ENCODE assay signal across 1 cellular context in the genomic region with DNA sequence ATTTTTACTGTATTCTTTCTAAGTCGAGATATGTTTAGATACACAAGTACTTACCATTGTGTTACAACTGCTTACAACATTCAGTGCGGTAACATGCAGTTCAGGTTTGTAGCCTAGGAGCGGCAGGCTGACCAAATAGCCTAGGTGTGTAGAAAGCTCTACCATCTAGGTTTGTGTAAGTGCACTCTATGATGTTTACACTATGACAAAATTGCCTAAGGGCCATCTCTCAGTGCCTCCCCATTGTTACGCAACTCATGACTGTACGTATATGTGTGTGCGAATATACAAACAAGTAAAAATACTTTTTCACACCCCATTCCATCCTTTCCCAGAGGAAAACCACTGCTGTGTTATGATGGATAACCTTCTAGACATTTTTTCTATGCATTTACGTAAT.
TF ChIP-seq lines count a peak whose summit lies in the region.

No MANE protein-coding gene starts in this region.

TF ChIP-seq in HepG2, 621 proteins besides CTCF, POLR2A, EP300 and RAD21 (continued from another document and continues in another):
- TF ChIP-seq HOXA9 (CRISPR knock-in tag; IDR thresholded peaks at IDR 0.05; ENCODE audit: borderline replicate concordance): no peak
- peak; percentile 65; the same call in 1 of the 2 replicates for TF ChIP-seq ZNF331 (CRISPR knock-in tag; IDR thresholded peaks at IDR 0.05)
- no peak for TF ChIP-seq GTF2F1 (IDR thresholded peaks at IDR 0.05; ENCODE audit: low read length)
- no peak for TF ChIP-seq SP2 (CRISPR knock-in tag; IDR thresholded peaks at IDR 0.05)
- TF ChIP-seq, protein P1, sequence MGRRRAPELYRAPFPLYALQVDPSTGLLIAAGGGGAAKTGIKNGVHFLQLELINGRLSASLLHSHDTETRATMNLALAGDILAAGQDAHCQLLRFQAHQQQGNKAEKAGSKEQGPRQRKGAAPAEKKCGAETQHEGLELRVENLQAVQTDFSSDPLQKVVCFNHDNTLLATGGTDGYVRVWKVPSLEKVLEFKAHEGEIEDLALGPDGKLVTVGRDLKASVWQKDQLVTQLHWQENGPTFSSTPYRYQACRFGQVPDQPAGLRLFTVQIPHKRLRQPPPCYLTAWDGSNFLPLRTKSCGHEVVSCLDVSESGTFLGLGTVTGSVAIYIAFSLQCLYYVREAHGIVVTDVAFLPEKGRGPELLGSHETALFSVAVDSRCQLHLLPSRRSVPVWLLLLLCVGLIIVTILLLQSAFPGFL (CRISPR knock-in tag; IDR thresholded peaks at IDR 0.05): no peak
- TF ChIP-seq ZMYM4 (CRISPR knock-in tag; IDR thresholded peaks at IDR 0.05): peak; percentile 97
- TF ChIP-seq EHMT2 (IDR thresholded peaks at IDR 0.05; ENCODE audit: borderline replicate concordance, low read depth, low read length): peak; percentile 73; the same call in 1 of the 2 replicates
- TF ChIP-seq ZNF546 (CRISPR knock-in tag; conservative IDR thresholded peaks at IDR 0.05): no peak
- TF ChIP-seq ATF7 (IDR thresholded peaks at IDR 0.05): peak; percentile 23; the same call in 1 of the 2 replicates
- TF ChIP-seq ATF7 (CRISPR knock-in tag; IDR thresholded peaks at IDR 0.05): no peak
- TF ChIP-seq, protein P2, sequence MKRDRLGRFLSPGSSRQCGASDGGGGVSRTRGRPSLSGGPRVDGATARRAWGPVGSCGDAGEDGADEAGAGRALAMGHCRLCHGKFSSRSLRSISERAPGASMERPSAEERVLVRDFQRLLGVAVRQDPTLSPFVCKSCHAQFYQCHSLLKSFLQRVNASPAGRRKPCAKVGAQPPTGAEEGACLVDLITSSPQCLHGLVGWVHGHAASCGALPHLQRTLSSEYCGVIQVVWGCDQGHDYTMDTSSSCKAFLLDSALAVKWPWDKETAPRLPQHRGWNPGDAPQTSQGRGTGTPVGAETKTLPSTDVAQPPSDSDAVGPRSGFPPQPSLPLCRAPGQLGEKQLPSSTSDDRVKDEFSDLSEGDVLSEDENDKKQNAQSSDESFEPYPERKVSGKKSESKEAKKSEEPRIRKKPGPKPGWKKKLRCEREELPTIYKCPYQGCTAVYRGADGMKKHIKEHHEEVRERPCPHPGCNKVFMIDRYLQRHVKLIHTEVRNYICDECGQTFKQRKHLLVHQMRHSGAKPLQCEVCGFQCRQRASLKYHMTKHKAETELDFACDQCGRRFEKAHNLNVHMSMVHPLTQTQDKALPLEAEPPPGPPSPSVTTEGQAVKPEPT (CRISPR knock-in tag; IDR thresholded peaks at IDR 0.05; ENCODE audit: low read depth): no peak
- TF ChIP-seq ZMYM3 (CRISPR knock-in tag; IDR thresholded peaks at IDR 0.05): no peak
- TF ChIP-seq, protein P3, sequence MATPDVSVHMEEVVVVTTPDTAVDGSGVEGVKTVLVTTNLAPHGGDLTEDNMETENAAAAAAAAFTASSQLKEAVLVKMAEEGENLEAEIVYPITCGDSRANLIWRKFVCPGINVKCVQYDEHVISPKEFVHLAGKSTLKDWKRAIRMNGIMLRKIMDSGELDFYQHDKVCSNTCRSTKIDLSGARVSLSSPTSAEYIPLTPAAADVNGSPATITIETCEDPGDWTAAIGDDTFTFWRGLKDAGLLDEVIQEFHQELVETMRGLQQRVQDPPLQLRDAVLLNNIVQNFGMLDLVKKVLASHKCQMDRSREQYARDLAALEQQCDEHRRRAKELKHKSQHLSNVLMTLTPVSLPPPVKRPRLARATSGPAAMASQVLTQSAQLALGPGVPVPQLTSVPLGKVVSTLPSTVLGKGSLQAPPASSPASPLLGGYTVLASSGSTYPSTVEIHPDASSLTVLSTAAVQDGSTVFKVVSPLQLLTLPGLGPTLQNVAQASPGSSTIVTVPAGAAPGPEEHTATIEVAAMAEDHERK (CRISPR knock-in tag; IDR thresholded peaks at IDR 0.05; ENCODE audit: low read depth): no peak
- TF ChIP-seq, protein P4, sequence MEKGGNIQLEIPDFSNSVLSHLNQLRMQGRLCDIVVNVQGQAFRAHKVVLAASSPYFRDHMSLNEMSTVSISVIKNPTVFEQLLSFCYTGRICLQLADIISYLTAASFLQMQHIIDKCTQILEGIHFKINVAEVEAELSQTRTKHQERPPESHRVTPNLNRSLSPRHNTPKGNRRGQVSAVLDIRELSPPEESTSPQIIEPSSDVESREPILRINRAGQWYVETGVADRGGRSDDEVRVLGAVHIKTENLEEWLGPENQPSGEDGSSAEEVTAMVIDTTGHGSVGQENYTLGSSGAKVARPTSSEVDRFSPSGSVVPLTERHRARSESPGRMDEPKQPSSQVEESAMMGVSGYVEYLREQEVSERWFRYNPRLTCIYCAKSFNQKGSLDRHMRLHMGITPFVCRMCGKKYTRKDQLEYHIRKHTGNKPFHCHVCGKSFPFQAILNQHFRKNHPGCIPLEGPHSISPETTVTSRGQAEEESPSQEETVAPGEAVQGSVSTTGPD (CRISPR knock-in tag; IDR thresholded peaks at IDR 0.05): no peak
- peak; percentile 71; the same call in 1 of the 2 replicates for TF ChIP-seq ZBTB20 (CRISPR knock-in tag; IDR thresholded peaks at IDR 0.05; ENCODE audit: borderline replicate concordance, low read depth)
- TF ChIP-seq, protein P5, sequence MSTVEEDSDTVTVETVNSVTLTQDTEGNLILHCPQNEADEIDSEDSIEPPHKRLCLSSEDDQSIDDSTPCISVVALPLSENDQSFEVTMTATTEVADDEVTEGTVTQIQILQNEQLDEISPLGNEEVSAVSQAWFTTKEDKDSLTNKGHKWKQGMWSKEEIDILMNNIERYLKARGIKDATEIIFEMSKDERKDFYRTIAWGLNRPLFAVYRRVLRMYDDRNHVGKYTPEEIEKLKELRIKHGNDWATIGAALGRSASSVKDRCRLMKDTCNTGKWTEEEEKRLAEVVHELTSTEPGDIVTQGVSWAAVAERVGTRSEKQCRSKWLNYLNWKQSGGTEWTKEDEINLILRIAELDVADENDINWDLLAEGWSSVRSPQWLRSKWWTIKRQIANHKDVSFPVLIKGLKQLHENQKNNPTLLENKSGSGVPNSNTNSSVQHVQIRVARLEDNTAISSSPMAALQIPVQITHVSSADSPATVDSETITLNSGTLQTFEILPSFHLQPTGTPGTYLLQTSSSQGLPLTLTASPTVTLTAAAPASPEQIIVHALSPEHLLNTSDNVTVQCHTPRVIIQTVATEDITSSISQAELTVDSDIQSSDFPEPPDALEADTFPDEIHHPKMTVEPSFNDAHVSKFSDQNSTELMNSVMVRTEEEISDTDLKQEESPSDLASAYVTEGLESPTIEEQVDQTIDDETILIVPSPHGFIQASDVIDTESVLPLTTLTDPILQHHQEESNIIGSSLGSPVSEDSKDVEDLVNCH (CRISPR knock-in tag; IDR thresholded peaks at IDR 0.05): no peak
- no peak for TF ChIP-seq TBP (CRISPR knock-in tag; IDR thresholded peaks at IDR 0.05)
- TF ChIP-seq, protein P6, sequence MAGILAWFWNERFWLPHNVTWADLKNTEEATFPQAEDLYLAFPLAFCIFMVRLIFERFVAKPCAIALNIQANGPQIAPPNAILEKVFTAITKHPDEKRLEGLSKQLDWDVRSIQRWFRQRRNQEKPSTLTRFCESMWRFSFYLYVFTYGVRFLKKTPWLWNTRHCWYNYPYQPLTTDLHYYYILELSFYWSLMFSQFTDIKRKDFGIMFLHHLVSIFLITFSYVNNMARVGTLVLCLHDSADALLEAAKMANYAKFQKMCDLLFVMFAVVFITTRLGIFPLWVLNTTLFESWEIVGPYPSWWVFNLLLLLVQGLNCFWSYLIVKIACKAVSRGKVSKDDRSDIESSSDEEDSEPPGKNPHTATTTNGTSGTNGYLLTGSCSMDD (CRISPR knock-in tag; IDR thresholded peaks at IDR 0.05): no peak
- 0 out of 2 replicates have a peak, but pooled peaks have one; percentile 28 for TF ChIP-seq ELF3 (CRISPR knock-in tag; IDR thresholded peaks at IDR 0.05)
- peak; percentile 29; the same call in 1 of the 2 replicates for TF ChIP-seq NCOR1 (IDR thresholded peaks at IDR 0.05; ENCODE audit: borderline replicate concordance, low read length)
- TF ChIP-seq, protein P7, sequence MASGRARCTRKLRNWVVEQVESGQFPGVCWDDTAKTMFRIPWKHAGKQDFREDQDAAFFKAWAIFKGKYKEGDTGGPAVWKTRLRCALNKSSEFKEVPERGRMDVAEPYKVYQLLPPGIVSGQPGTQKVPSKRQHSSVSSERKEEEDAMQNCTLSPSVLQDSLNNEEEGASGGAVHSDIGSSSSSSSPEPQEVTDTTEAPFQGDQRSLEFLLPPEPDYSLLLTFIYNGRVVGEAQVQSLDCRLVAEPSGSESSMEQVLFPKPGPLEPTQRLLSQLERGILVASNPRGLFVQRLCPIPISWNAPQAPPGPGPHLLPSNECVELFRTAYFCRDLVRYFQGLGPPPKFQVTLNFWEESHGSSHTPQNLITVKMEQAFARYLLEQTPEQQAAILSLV (CRISPR knock-in tag; IDR thresholded peaks at IDR 0.05; ENCODE audit: borderline replicate concordance): no peak
- no peak for TF ChIP-seq KDM1A (CRISPR knock-in tag; IDR thresholded peaks at IDR 0.05)
- TF ChIP-seq HDAC1 (CRISPR knock-in tag; IDR thresholded peaks at IDR 0.05): 0 out of 2 replicates have a peak, but pooled peaks have one; percentile 29
- no peak for TF ChIP-seq PHF8 (CRISPR knock-in tag; IDR thresholded peaks at IDR 0.05)
- TF ChIP-seq ZNF124 (CRISPR knock-in tag; IDR thresholded peaks at IDR 0.05): no peak
- no peak for TF ChIP-seq ZNF484 (CRISPR knock-in tag; IDR thresholded peaks at IDR 0.05; ENCODE audit: borderline replicate concordance, low read depth)
- TF ChIP-seq ZNF143 (CRISPR knock-in tag; IDR thresholded peaks at IDR 0.05): no peak
- TF ChIP-seq, protein P8, sequence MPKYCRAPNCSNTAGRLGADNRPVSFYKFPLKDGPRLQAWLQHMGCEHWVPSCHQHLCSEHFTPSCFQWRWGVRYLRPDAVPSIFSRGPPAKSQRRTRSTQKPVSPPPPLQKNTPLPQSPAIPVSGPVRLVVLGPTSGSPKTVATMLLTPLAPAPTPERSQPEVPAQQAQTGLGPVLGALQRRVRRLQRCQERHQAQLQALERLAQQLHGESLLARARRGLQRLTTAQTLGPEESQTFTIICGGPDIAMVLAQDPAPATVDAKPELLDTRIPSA (CRISPR knock-in tag; IDR thresholded peaks at IDR 0.05; ENCODE audit: borderline replicate concordance): no peak
- TF ChIP-seq, protein P9, sequence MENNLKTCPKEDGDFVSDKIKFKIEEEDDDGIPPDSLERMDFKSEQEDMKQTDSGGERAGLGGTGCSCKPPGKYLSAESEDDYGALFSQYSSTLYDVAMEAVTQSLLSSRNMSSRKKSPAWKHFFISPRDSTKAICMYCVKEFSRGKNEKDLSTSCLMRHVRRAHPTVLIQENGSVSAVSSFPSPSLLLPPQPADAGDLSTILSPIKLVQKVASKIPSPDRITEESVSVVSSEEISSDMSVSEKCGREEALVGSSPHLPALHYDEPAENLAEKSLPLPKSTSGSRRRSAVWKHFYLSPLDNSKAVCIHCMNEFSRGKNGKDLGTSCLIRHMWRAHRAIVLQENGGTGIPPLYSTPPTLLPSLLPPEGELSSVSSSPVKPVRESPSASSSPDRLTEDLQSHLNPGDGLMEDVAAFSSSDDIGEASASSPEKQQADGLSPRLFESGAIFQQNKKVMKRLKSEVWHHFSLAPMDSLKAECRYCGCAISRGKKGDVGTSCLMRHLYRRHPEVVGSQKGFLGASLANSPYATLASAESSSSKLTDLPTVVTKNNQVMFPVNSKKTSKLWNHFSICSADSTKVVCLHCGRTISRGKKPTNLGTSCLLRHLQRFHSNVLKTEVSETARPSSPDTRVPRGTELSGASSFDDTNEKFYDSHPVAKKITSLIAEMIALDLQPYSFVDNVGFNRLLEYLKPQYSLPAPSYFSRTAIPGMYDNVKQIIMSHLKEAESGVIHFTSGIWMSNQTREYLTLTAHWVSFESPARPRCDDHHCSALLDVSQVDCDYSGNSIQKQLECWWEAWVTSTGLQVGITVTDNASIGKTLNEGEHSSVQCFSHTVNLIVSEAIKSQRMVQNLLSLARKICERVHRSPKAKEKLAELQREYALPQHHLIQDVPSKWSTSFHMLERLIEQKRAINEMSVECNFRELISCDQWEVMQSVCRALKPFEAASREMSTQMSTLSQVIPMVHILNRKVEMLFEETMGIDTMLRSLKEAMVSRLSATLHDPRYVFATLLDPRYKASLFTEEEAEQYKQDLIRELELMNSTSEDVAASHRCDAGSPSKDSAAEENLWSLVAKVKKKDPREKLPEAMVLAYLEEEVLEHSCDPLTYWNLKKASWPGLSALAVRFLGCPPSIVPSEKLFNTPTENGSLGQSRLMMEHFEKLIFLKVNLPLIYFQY (CRISPR knock-in tag; IDR thresholded peaks at IDR 0.05; ENCODE audit: borderline replicate concordance): no peak
- no peak for TF ChIP-seq ATF7-NPFF (CRISPR knock-in tag; IDR thresholded peaks at IDR 0.05; ENCODE audit: low read depth)
- TF ChIP-seq, protein P10, sequence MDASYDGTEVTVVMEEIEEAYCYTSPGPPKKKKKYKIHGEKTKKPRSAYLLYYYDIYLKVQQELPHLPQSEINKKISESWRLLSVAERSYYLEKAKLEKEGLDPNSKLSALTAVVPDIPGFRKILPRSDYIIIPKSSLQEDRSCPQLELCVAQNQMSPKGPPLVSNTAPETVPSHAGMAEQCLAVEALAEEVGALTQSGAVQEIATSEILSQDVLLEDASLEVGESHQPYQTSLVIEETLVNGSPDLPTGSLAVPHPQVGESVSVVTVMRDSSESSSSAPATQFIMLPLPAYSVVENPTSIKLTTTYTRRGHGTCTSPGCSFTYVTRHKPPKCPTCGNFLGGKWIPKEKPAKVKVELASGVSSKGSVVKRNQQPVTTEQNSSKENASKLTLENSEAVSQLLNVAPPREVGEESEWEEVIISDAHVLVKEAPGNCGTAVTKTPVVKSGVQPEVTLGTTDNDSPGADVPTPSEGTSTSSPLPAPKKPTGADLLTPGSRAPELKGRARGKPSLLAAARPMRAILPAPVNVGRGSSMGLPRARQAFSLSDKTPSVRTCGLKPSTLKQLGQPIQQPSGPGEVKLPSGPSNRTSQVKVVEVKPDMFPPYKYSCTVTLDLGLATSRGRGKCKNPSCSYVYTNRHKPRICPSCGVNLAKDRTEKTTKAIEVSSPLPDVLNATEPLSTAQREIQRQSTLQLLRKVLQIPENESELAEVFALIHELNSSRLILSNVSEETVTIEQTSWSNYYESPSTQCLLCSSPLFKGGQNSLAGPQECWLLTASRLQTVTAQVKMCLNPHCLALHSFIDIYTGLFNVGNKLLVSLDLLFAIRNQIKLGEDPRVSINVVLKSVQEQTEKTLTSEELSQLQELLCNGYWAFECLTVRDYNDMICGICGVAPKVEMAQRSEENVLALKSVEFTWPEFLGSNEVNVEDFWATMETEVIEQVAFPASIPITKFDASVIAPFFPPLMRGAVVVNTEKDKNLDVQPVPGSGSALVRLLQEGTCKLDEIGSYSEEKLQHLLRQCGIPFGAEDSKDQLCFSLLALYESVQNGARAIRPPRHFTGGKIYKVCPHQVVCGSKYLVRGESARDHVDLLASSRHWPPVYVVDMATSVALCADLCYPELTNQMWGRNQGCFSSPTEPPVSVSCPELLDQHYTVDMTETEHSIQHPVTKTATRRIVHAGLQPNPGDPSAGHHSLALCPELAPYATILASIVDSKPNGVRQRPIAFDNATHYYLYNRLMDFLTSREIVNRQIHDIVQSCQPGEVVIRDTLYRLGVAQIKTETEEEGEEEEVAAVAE (CRISPR knock-in tag; IDR thresholded peaks at IDR 0.05; ENCODE audit: borderline replicate concordance): 0 out of 2 replicates have a peak, but pooled peaks have one; percentile 39
- TF ChIP-seq TCF7 (IDR thresholded peaks at IDR 0.05; ENCODE audit: low read depth): no peak
